In the genomic region with DNA sequence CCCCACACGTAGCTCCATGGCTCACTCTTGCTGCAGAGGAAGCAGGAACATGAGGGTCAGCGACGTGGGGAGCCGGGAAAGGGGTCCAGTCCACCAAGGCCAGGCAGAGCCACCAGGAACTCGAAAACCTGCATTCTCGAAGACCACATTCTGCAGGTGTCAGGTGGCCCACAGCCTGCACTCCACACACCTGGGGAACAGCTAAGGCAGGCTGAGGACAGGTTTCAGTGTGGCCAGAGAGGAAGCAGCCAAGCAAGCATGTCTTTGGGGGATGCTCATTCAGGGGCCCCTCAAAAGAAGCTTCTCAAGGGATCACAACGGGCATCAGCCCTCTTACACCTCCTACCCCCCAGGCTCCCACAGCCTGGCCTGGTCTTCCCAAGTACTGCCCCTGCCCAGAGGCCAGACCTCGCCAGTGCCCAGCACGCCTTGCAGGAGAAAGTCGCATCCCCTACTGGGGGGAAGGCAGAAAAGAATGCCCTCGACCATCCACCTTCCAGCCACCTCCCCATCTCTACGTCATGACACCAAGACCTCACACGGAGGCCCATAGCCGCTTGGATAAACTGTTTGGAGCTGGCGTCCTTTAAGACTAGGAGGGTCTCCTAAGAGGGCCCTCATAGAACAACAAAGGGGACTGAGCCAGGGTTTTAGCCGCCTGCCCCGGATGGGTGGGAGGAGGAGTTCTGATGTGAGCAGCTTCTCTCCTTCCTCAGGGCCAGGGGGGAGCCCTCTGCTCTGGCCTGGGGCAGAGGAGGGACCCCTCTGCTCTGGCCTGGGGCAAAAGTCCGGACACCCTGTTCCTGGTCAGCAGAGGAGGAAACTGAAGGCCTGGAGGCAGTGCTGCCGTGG, we compare ENCODE assay signal across 8 cellular contexts. TPM values are rescaled to one million over a fixed set of nuclear protein-coding genes. Genes with fewer than 3 reads are reported as not detected.
DNase-seq lines count a peak whose midpoint lies in the region; ATAC-seq, FAIRE-seq and TF ChIP-seq lines count a peak whose summit lies in the region.

No MANE protein-coding gene starts in this region.

- H3K27me3 ChIP-seq in sigmoid colon: no peaks in the 10 kb centered on the region

- peaks cover 30% of the 10 kb centered on the region for H3K36me3 ChIP-seq in ES-I3 (ENCODE audit: insufficient read depth, low read length)
- peaks cover 50% of the 10 kb centered on the region for H3K36me3 ChIP-seq in SK-N-MC (ENCODE audit: insufficient read depth, low read length)
- peaks cover 0 to 6% (median 0%) of the 10 kb centered on the region in 4 donors for H3K36me3 ChIP-seq in sigmoid colon

- TF ChIP-seq EP300 in sigmoid colon (IDR thresholded peaks at IDR 0.05): no peak

- TF ChIP-seq CTCF in fibroblast of mammary gland (conservative IDR thresholded peaks at IDR 0.05; ENCODE audit: control insufficient read depth, insufficient read depth, low read depth, low read length) (no peak), sigmoid colon (IDR thresholded peaks at IDR 0.05) (no peak)

- H3K9ac ChIP-seq in ES-I3 (ENCODE audit: low read depth, low read length) (peak overlapping the region; percentile 100; the same call in 1 of the 2 replicates), SK-N-MC (ENCODE audit: insufficient read length) (peak overlapping the region; percentile 55)

- no peaks in the 10 kb centered on the region for H3K9me3 ChIP-seq in ES-I3 (ENCODE audit: control insufficient read depth, insufficient read depth, low read length)
- no peaks in the 10 kb centered on the region for H3K9me3 ChIP-seq in SK-N-MC (ENCODE audit: low read depth, low read length)
- no peaks in the 10 kb centered on the region for H3K9me3 ChIP-seq in sigmoid colon

- no peak for DNase-seq in SK-N-MC (ENCODE audit: low read depth, low spot score)
- DNase-seq in fibroblast of mammary gland (ENCODE audit: low read depth): peak; percentile 61
- no peak for DNase-seq in sigmoid colon
- DNase-seq in AML-193 (lab: John Stamatoyannopoulos, UW): no peak
- DNase-seq in cerebellar nuclear complex (lab: John Stamatoyannopoulos, UW): no peak
- no peak for DNase-seq in H54 (ENCODE audit: insufficient read length, low spot score)

- 59 to 66% methylated on average over 19 of the region's 19 CpGs for WGBS in sigmoid colon, 2 donors

- peak overlapping the region; percentile 31 for H3K27ac ChIP-seq in SK-N-MC
- H3K27ac ChIP-seq in sigmoid colon: peak overlapping the region; percentile 96 to 99 (median 98)

- ATAC-seq in GM18505 (IDR thresholded peaks at IDR 0.05; ENCODE audit: unreplicated experiment): no peak

- intact Hi-C loops in sigmoid colon (cut with DNase I): loop anchor here (2.0 kb wide), 2 partner anchors 42 to 54 kb away; a partner anchor contains a TSS

- H3K4me1 ChIP-seq in ES-I3 (ENCODE audit: insufficient read depth, low read length): peaks cover 50% of the 10 kb centered on the region
- peaks cover 0 to 77% (median 77%) of the 10 kb centered on the region in 4 donors for H3K4me1 ChIP-seq in sigmoid colon

- no peak for FAIRE-seq in H54 (lab: Jason Lieb, UNC)

- TF ChIP-seq POLR2A in sigmoid colon (IDR thresholded peaks at IDR 0.05): no peak
- no peak for TF ChIP-seq POLR2A in GM18505 (IDR thresholded peaks at IDR 0.05; ENCODE audit: borderline replicate concordance, extremely low read depth, insufficient read depth, insufficient read length)
- TF ChIP-seq POLR2A in H54 (IDR thresholded peaks at IDR 0.05; ENCODE audit: low read depth, low read length): no peak

- H3K4me3 ChIP-seq in SK-N-MC (peak overlapping the region; percentile 85), fibroblast of mammary gland (ENCODE audit: control insufficient read depth, low read depth, low read length) (peak overlapping the region; percentile 92), sigmoid colon (peak overlapping the region; percentile 62 to 96 (median 84))

RNA-seq across cellular contexts. Expression of a gene that starts 2.9 kb away (rescaled TPM):
- total RNA-seq in sigmoid colon: 100 to 1,000 TPM in 1 of 4 donors, 10 to 100 TPM in 3; 60.6 to 116 (median 73.3) TPM
- polyA plus RNA-seq in sigmoid colon: 10 to 100 TPM; 33.6 to 82.8 (median 35.1) TPM

RNA-seq across cellular contexts. Expression of a gene that starts 41.6 kb away (rescaled TPM):
- 10 to 100 TPM; 42.6 to 96.4 (median 68.1) TPM for total RNA-seq in sigmoid colon
- 10 to 100 TPM in 1 of 3 donors, 1 to 10 TPM in 2; 7.2 to 34.3 (median 8.1) TPM for polyA plus RNA-seq in sigmoid colon
